In genomic region chr4:2954358-2955185, GRCh38 we compare ENCODE assay signal across 8 cellular contexts.
A peak's percentile ranks its signal among the peaks of the same experiment; 100 is the strongest.
DNase-seq lines count a peak whose midpoint lies in the region; ATAC-seq, FAIRE-seq and TF ChIP-seq lines count a peak whose summit lies in the region.

No MANE protein-coding gene starts in this region.

- DNase-seq in NCI-H146 (lab: John Stamatoyannopoulos, UW) = peak; percentile 22
- no peak for DNase-seq in NCI-H146 treated with DMSO at 0.1 percent for 48 hours (lab: John Stamatoyannopoulos, UW; ENCODE audit: unreplicated experiment)
- peak; percentile 89 for DNase-seq in activated T-cell treated with anti-CD3 and anti-CD28 coated beads, Interleukin-2, amount 50 U/mL, for 48 hours
- no peak for DNase-seq in nephron progenitor cell
- DNase-seq in CD1c-positive myeloid dendritic cell (ENCODE audit: extremely low spot score) = no peak
- no peak for DNase-seq in RCC 7860 (ENCODE audit: low spot score)
- DNase-seq in HPDE6-E6E7 (ENCODE audit: extremely low spot score) = no peak

- peak overlapping the region; percentile 64 for H3K27ac Mint-ChIP-seq in nephron progenitor cell

- H3K4me3 Mint-ChIP-seq in nephron progenitor cell = no peak overlapping the region

- peak; percentile 50 for ATAC-seq in HG03159 (IDR thresholded peaks at IDR 0.05; ENCODE audit: unreplicated experiment)

- peaks cover 79% of the 10 kb centered on the region for H3K36me3 Mint-ChIP-seq in nephron progenitor cell (ENCODE audit: low read depth)

- FAIRE-seq in RCC 7860 (lab: Jason Lieb, UNC) = no peak

- peaks cover 24% of the 10 kb centered on the region for H3K4me1 Mint-ChIP-seq in nephron progenitor cell

- no peak for TF ChIP-seq CTCF in nephron progenitor cell (IDR thresholded peaks at IDR 0.05)

- no peaks in the 10 kb centered on the region for H3K9me3 Mint-ChIP-seq in nephron progenitor cell

- H3K27me3 Mint-ChIP-seq in nephron progenitor cell (ENCODE audit: low read depth, poor library complexity) = no peaks in the 10 kb centered on the region

Comparison
In these comparisons a context has a peak if more than half of its experiments do, and no peak if none do; other contexts are left out.
1. DNase-seq: peak in NCI-H146 (single experiment) and activated T-cell treated with anti-CD3 and anti-CD28 coated beads, Interleukin-2, amount 50 U/mL, for 48 hours (2 of 2); none in NCI-H146 treated with DMSO at 0.1 percent for 48 hours (single experiment), nephron progenitor cell (single experiment), CD1c-positive myeloid dendritic cell (single experiment), RCC 7860 (single experiment) and HPDE6-E6E7 (single experiment).